Comparison of ENCODE assay signal across 8 cellular contexts in the genomic region with DNA sequence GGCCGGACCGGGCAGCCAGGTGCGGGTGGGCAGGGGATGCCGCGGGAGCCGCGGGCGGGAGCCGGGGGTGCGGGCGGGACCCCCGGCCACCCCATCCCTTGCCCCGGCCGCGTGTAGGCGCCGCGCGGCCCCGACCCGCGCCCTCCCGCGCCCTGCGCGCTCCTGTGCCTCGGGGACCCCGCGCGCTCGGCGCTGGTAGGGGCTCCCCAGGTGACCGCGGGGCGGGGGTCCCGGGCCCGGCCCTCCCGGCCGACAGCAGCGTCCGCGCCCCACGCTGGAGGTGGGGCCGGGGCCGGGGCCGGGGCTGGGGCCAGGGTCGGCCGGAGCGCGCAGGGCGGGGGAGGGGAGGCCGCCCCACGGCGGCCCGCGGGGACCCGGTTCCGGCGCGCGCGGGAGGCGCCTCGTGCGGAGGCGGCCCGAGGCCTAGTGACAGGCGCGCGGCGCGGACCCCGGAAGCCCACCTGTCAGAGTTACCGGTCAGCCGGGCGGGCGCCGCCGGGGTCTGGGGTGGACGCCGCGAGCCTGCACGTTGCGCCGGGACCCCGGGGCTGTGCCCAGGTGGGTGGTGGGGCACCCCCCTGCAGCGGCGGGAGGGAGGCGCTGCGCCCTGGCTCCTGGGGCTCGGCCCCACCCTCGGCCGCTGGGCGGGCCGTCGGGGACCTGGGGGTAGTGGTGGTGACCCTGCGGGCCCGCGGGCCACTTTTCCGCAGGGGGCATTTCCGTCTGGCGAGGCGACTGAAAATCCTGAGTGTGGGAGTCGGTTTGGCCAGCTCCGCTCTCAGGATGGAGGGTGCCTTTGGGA. TPM values are rescaled to one million over a fixed set of nuclear protein-coding genes. Genes with fewer than 3 reads are reported as not detected.
A peak's percentile ranks its signal among the peaks of the same experiment; 100 is the strongest.
DNase-seq lines count a peak whose midpoint lies in the region; ATAC-seq, FAIRE-seq and TF ChIP-seq lines count a peak whose summit lies in the region.

No MANE protein-coding gene starts in this region.

- H3K4me1 ChIP-seq in A549 (peaks cover 13% of the 10 kb centered on the region; the same call in 1 of the 3 replicates), mucosa of rectum (ENCODE audit: control insufficient read depth in 2 of 2, insufficient read depth in 2 of 2, low read length in 2 of 2) (peaks cover 0 to 4% of the 10 kb centered on the region in 2 donors)

- H3K36me3 ChIP-seq in SK-N-MC (ENCODE audit: insufficient read depth, low read length) (peaks cover 44% of the 10 kb centered on the region), mucosa of rectum (ENCODE audit: control insufficient read depth in 2 of 2, insufficient read depth in 2 of 2, low read length in 2 of 2) (peaks cover 6 to 13% of the 10 kb centered on the region in 2 donors)

- no peak for TF ChIP-seq POLR2A in A549 (IDR thresholded peaks at IDR 0.05; ENCODE audit: low read length)

- peak overlapping the region; percentile 86 for H3K9ac ChIP-seq in SK-N-MC (ENCODE audit: insufficient read length)
- peak overlapping the region in 1 of 2 donors; percentile 55 for H3K9ac ChIP-seq in mucosa of rectum (ENCODE audit: low read depth in 1 of 2, low read length in 2 of 2)

- TF ChIP-seq RAD21 in A549 (conservative IDR thresholded peaks at IDR 0.05 in 1 of 2, IDR thresholded peaks at IDR 0.05 in 1 of 2): no peak

- H3K27ac ChIP-seq in A549 (peak overlapping the region; percentile 97 to 99), SK-N-MC (0 out of 2 replicates have a peak overlapping the region, but pooled peaks have one; percentile 31), mucosa of rectum (ENCODE audit: low read depth in 2 of 2, low read length in 2 of 2) (no peak overlapping the region)

- no peaks in the 10 kb centered on the region for H3K9me3 Mint-ChIP-seq in effector memory CD8-positive, alpha-beta T cell
- H3K9me3 Mint-ChIP-seq in type B pancreatic cell: no peaks in the 10 kb centered on the region

- FAIRE-seq in A549 (lab: Jason Lieb, UNC): no peak

- peak overlapping the region in 1 of 2 donors; percentile 79 for H3K27ac Mint-ChIP-seq in effector memory CD8-positive, alpha-beta T cell
- H3K27ac Mint-ChIP-seq in type B pancreatic cell: peak overlapping the region; percentile 85

- 1% methylated on average over 8 of the region's 105 CpGs for WGBS in A549 (ENCODE audit: missing lambda C conversion rate)

- H3K4me1 Mint-ChIP-seq in effector memory CD8-positive, alpha-beta T cell (ENCODE audit: low read depth in 2 of 2): peaks cover 29 to 36% of the 10 kb centered on the region in 2 donors
- peaks cover 19% of the 10 kb centered on the region for H3K4me1 Mint-ChIP-seq in type B pancreatic cell (ENCODE audit: unreplicated experiment)

- no peak for TF ChIP-seq EP300 in A549 (IDR thresholded peaks at IDR 0.05)

- peak overlapping the region; percentile 90 to 98 for H3K4me3 Mint-ChIP-seq in effector memory CD8-positive, alpha-beta T cell
- peak overlapping the region; percentile 92 for H3K4me3 Mint-ChIP-seq in type B pancreatic cell

- CTCF ChIA-PET in A549 (lab: Yijun Ruan, JAX): no interaction called here

- no peak for TF ChIP-seq CTCF in A549 (IDR thresholded peaks at IDR 0.05)
- no peak for TF ChIP-seq CTCF in type B pancreatic cell (conservative IDR thresholded peaks at IDR 0.05)

- POLR2A ChIA-PET in A549 (lab: Yijun Ruan, JAX): no interaction called here

- H3K4me3 ChIP-seq in A549 (peak overlapping the region; percentile 99), SK-N-MC (peak overlapping the region; percentile 88), mucosa of rectum (ENCODE audit: low read length in 2 of 2) (peak overlapping the region; percentile 64 to 65)

- H3K36me3 Mint-ChIP-seq in effector memory CD8-positive, alpha-beta T cell (ENCODE audit: insufficient read depth): peaks cover 24% of the 10 kb centered on the region
- peaks cover 10% of the 10 kb centered on the region for H3K36me3 Mint-ChIP-seq in type B pancreatic cell

- H3K9me3 ChIP-seq in A549: no peaks in the 10 kb centered on the region
- no peaks in the 10 kb centered on the region for H3K9me3 ChIP-seq in SK-N-MC (ENCODE audit: low read depth, low read length)
- no peaks in the 10 kb centered on the region for H3K9me3 ChIP-seq in mucosa of rectum (ENCODE audit: control insufficient read depth in 2 of 2, low read length in 2 of 2)

- peak; percentile 9 to 19 for DNase-seq in A549 (ENCODE audit: low read depth in 1 of 2, low spot score in 1 of 2)
- DNase-seq in SK-N-MC (ENCODE audit: low read depth, low spot score): no peak
- DNase-seq in effector memory CD8-positive, alpha-beta T cell: no peak
- DNase-seq in type B pancreatic cell (ENCODE audit: extremely low spot score, unreplicated experiment): peak; percentile 65
- DNase-seq in NCI-H1694 (lab: John Stamatoyannopoulos, UW): no peak

- peak overlapping the region; percentile 86 for H3K4me2 ChIP-seq in A549

- no peaks in the 10 kb centered on the region for H3K27me3 Mint-ChIP-seq in effector memory CD8-positive, alpha-beta T cell
- no peaks in the 10 kb centered on the region for H3K27me3 Mint-ChIP-seq in type B pancreatic cell

- H3K27me3 ChIP-seq in mucosa of rectum (ENCODE audit: control insufficient read depth in 2 of 2, insufficient read depth in 2 of 2, low read length in 2 of 2): no peaks in the 10 kb centered on the region

- ATAC-seq in A549 (peak; percentile 40 to 54; a peak in 4 of 6 replicates), GM18858 (IDR thresholded peaks at IDR 0.05; ENCODE audit: unreplicated experiment) (peak; percentile 29), HG03039 (IDR thresholded peaks at IDR 0.05; ENCODE audit: unreplicated experiment) (peak; percentile 34)
- peak; percentile 20 for ATAC-seq in effector memory CD8-positive, alpha-beta T cell (replicated peaks)

TF ChIP-seq in A549, 52 proteins besides CTCF, POLR2A, EP300 and RAD21 (continues in another document):
- TF ChIP-seq, protein P1, sequence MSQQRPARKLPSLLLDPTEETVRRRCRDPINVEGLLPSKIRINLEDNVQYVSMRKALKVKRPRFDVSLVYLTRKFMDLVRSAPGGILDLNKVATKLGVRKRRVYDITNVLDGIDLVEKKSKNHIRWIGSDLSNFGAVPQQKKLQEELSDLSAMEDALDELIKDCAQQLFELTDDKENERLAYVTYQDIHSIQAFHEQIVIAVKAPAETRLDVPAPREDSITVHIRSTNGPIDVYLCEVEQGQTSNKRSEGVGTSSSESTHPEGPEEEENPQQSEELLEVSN (IDR thresholded peaks at IDR 0.05; ENCODE audit: borderline replicate concordance, low read depth): 0 out of 2 replicates have a peak, but pooled peaks have one; percentile 10
- TF ChIP-seq, protein P2, sequence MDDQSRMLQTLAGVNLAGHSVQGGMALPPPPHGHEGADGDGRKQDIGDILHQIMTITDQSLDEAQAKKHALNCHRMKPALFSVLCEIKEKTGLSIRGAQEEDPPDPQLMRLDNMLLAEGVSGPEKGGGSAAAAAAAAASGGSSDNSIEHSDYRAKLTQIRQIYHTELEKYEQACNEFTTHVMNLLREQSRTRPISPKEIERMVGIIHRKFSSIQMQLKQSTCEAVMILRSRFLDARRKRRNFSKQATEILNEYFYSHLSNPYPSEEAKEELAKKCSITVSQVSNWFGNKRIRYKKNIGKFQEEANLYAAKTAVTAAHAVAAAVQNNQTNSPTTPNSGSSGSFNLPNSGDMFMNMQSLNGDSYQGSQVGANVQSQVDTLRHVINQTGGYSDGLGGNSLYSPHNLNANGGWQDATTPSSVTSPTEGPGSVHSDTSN (IDR thresholded peaks at IDR 0.05): no peak
- no peak for TF ChIP-seq PHF8 (IDR thresholded peaks at IDR 0.05; ENCODE audit: borderline replicate concordance, low read depth)
- TF ChIP-seq CHD2 (IDR thresholded peaks at IDR 0.05; ENCODE audit: low read length, partially characterized antibody): no peak
- TF ChIP-seq ZSCAN20 (CRISPR knock-in tag; IDR thresholded peaks at IDR 0.05): no peak
- TF ChIP-seq FOXS1 (CRISPR knock-in tag; IDR thresholded peaks at IDR 0.05): no peak
- TF ChIP-seq, protein P3, sequence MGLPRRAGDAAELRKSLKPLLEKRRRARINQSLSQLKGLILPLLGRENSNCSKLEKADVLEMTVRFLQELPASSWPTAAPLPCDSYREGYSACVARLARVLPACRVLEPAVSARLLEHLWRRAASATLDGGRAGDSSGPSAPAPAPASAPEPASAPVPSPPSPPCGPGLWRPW (IDR thresholded peaks at IDR 0.05): no peak
- no peak for TF ChIP-seq NPAS2 (CRISPR knock-in tag; IDR thresholded peaks at IDR 0.05; ENCODE audit: borderline replicate concordance)
- TF ChIP-seq KDM1A (IDR thresholded peaks at IDR 0.05; ENCODE audit: low read depth): no peak
- TF ChIP-seq, protein P4, sequence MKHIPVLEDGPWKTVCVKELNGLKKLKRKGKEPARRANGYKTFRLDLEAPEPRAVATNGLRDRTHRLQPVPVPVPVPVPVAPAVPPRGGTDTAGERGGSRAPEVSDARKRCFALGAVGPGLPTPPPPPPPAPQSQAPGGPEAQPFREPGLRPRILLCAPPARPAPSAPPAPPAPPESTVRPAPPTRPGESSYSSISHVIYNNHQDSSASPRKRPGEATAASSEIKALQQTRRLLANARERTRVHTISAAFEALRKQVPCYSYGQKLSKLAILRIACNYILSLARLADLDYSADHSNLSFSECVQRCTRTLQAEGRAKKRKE (CRISPR knock-in tag; IDR thresholded peaks at IDR 0.05; ENCODE audit: low read depth): no peak
- no peak for TF ChIP-seq MAFK (IDR thresholded peaks at IDR 0.05; ENCODE audit: partially characterized antibody)
- TF ChIP-seq, protein P5, sequence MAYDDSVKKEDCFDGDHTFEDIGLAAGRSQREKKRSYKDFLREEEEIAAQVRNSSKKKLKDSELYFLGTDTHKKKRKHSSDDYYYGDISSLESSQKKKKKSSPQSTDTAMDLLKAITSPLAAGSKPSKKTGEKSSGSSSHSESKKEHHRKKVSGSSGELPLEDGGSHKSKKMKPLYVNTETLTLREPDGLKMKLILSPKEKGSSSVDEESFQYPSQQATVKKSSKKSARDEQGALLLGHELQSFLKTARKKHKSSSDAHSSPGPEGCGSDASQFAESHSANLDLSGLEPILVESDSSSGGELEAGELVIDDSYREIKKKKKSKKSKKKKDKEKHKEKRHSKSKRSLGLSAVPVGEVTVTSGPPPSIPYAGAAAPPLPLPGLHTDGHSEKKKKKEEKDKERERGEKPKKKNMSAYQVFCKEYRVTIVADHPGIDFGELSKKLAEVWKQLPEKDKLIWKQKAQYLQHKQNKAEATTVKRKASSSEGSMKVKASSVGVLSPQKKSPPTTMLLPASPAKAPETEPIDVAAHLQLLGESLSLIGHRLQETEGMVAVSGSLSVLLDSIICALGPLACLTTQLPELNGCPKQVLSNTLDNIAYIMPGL (CRISPR knock-in tag; IDR thresholded peaks at IDR 0.05; ENCODE audit: borderline replicate concordance): no peak
- no peak for TF ChIP-seq ZFP36 (IDR thresholded peaks at IDR 0.05; ENCODE audit: borderline replicate concordance, partially characterized antibody)
- no peak for TF ChIP-seq RCOR1 (IDR thresholded peaks at IDR 0.05; ENCODE audit: low read depth, low read length)

RNA-seq across cellular contexts. Expression of a gene that starts 0.5 kb away (rescaled TPM):
- polyA plus RNA-seq in A549 (2011; rRNA removed) (57.9 and 88.4 TPM in 2 replicates), A549 (2017; fragmentation: RNase III; extraction: RNeasy Plus Mini Kit Qiagen cat#74134 plus additional on column Dnase treatment) (70.8 to 73.9 TPM (median 73.2 TPM) in 3 replicates)
- 81.5 and 84.9 TPM in 2 replicates for polyA plus RNA-seq in A549 (2012; cell fraction: cytosol; rRNA removed)
- 48.9 and 52.8 TPM in 2 replicates for polyA plus RNA-seq in A549 (2012; cell fraction: nucleus; rRNA removed)
- polyA minus RNA-seq in A549 (2011; rRNA and poly(A)+ RNA removed): 33.7 and 39.3 TPM in 2 replicates
- 78.4 and 78.8 TPM in 2 replicates for total RNA-seq in type B pancreatic cell (ENCODE audit: low replicate concordance)

Comparison
In these comparisons a context has a peak if more than half of its experiments do, and no peak if none do; other contexts are left out.
1. DNase-seq: peak in A549 (2 of 2) and type B pancreatic cell (single experiment); none in SK-N-MC (single experiment), effector memory CD8-positive, alpha-beta T cell (0 of 3) and NCI-H1694 (single experiment).
2. H3K27ac ChIP-seq: peak in A549 (2 of 2) and SK-N-MC (single experiment); none in mucosa of rectum (0 of 2).
3. Peak in every context shown above with its lines, with median percentiles within 50 percentile points of each other: ATAC-seq and H3K4me3 ChIP-seq.